In genomic region chr20:25065044-25065624, GRCh38 we compare ENCODE assay signal across 1 cellular context.
TF ChIP-seq lines count a peak whose summit lies in the region.

No MANE protein-coding gene starts in this region.

TF ChIP-seq in HepG2, 621 proteins besides CTCF, POLR2A, EP300 and RAD21 (continued from another document and continues in another):
- TF ChIP-seq ZNF639 (CRISPR knock-in tag; conservative IDR thresholded peaks at IDR 0.05) (no peak), ZNF143 (CRISPR knock-in tag; IDR thresholded peaks at IDR 0.05) (no peak), PHF21A (CRISPR knock-in tag; IDR thresholded peaks at IDR 0.05) (0 out of 2 replicates have a peak, but pooled peaks have one; percentile 19), HNF4A (CRISPR knock-in tag; IDR thresholded peaks at IDR 0.05) (peak; percentile 71), IRF2 (CRISPR knock-in tag; IDR thresholded peaks at IDR 0.05) (no peak; the same call in 1 of the 2 replicates), SP5 (CRISPR knock-in tag; IDR thresholded peaks at IDR 0.05; ENCODE audit: borderline replicate concordance, low read depth) (no peak), NCOA2 (CRISPR knock-in tag; IDR thresholded peaks at IDR 0.05) (no peak), ZBTB40 (IDR thresholded peaks at IDR 0.05) (no peak), ZBTB40 (CRISPR knock-in tag; IDR thresholded peaks at IDR 0.05) (no peak), ZNF605 (CRISPR knock-in tag; IDR thresholded peaks at IDR 0.05) (no peak), ZZZ3 (CRISPR knock-in tag; IDR thresholded peaks at IDR 0.05; ENCODE audit: borderline replicate concordance) (no peak), ZSCAN20 (CRISPR knock-in tag; IDR thresholded peaks at IDR 0.05; ENCODE audit: borderline replicate concordance) (no peak), HMG20B (CRISPR knock-in tag; conservative IDR thresholded peaks at IDR 0.05) (no peak), ZNF615 (CRISPR knock-in tag; IDR thresholded peaks at IDR 0.05; ENCODE audit: borderline replicate concordance) (no peak), ZNF383 (CRISPR knock-in tag; IDR thresholded peaks at IDR 0.05; ENCODE audit: borderline replicate concordance) (no peak), HIVEP1 (CRISPR knock-in tag; IDR thresholded peaks at IDR 0.05) (0 out of 2 replicates have a peak, but pooled peaks have one; percentile 44), PHF5A (CRISPR knock-in tag; IDR thresholded peaks at IDR 0.05; ENCODE audit: low read depth, unreplicated experiment) (no peak), MAF1 (CRISPR knock-in tag; IDR thresholded peaks at IDR 0.05; ENCODE audit: borderline replicate concordance) (no peak), FOXK1 (CRISPR knock-in tag; IDR thresholded peaks at IDR 0.05; ENCODE audit: borderline replicate concordance, low read depth) (no peak), NRL (CRISPR knock-in tag; IDR thresholded peaks at IDR 0.05; ENCODE audit: borderline replicate concordance) (peak; percentile 54; the same call in 1 of the 2 replicates), THAP9 (CRISPR knock-in tag; IDR thresholded peaks at IDR 0.05; ENCODE audit: borderline replicate concordance) (0 out of 2 replicates have a peak, but pooled peaks have one; percentile 33), SP2 (CRISPR knock-in tag; IDR thresholded peaks at IDR 0.05) (no peak), ZSCAN29 (CRISPR knock-in tag; conservative IDR thresholded peaks at IDR 0.05) (no peak), KAT8 (CRISPR knock-in tag; IDR thresholded peaks at IDR 0.05) (no peak), ZNF547 (CRISPR knock-in tag; IDR thresholded peaks at IDR 0.05) (no peak), RARA (CRISPR knock-in tag; IDR thresholded peaks at IDR 0.05) (no peak), SMARCC2 (IDR thresholded peaks at IDR 0.05) (no peak), SRSF9 (IDR thresholded peaks at IDR 0.05; ENCODE audit: borderline replicate concordance, insufficient read depth, low read depth, low read length, poor library complexity, severe bottlenecking) (no peak), PATZ1 (CRISPR knock-in tag; IDR thresholded peaks at IDR 0.05) (no peak), KLF11 (CRISPR knock-in tag; IDR thresholded peaks at IDR 0.05) (no peak), ZNF713 (CRISPR knock-in tag; IDR thresholded peaks at IDR 0.05) (0 out of 2 replicates have a peak, but pooled peaks have one; percentile 29), RCOR2 (CRISPR knock-in tag; IDR thresholded peaks at IDR 0.05) (no peak), CEBPB (IDR thresholded peaks at IDR 0.05; ENCODE audit: borderline replicate concordance, low read depth, low read length) (no peak), ZFP62 (CRISPR knock-in tag; IDR thresholded peaks at IDR 0.05) (no peak), TAF1 (CRISPR knock-in tag; IDR thresholded peaks at IDR 0.05) (0 out of 2 replicates have a peak, but pooled peaks have one; percentile 17), ZNF317 (CRISPR knock-in tag; IDR thresholded peaks at IDR 0.05) (0 out of 2 replicates have a peak, but pooled peaks have one; percentile 37), HNF4G (IDR thresholded peaks at IDR 0.05; ENCODE audit: borderline replicate concordance, low read depth, low read length) (peak; percentile 61), HNF4G (CRISPR knock-in tag; IDR thresholded peaks at IDR 0.05; ENCODE audit: borderline replicate concordance, low read depth) (no peak), ZNF441 (CRISPR knock-in tag; IDR thresholded peaks at IDR 0.05; ENCODE audit: borderline replicate concordance) (no peak), FOXJ3 (CRISPR knock-in tag; IDR thresholded peaks at IDR 0.05; ENCODE audit: borderline replicate concordance) (no peak), MED8 (CRISPR knock-in tag; IDR thresholded peaks at IDR 0.05; ENCODE audit: insufficient replicate concordance) (peak; percentile 25), NAIF1 (CRISPR knock-in tag; IDR thresholded peaks at IDR 0.05; ENCODE audit: borderline replicate concordance) (no peak), ZMAT5 (CRISPR knock-in tag; IDR thresholded peaks at IDR 0.05; ENCODE audit: borderline replicate concordance, low read depth) (no peak)
- TF ChIP-seq, protein P1, sequence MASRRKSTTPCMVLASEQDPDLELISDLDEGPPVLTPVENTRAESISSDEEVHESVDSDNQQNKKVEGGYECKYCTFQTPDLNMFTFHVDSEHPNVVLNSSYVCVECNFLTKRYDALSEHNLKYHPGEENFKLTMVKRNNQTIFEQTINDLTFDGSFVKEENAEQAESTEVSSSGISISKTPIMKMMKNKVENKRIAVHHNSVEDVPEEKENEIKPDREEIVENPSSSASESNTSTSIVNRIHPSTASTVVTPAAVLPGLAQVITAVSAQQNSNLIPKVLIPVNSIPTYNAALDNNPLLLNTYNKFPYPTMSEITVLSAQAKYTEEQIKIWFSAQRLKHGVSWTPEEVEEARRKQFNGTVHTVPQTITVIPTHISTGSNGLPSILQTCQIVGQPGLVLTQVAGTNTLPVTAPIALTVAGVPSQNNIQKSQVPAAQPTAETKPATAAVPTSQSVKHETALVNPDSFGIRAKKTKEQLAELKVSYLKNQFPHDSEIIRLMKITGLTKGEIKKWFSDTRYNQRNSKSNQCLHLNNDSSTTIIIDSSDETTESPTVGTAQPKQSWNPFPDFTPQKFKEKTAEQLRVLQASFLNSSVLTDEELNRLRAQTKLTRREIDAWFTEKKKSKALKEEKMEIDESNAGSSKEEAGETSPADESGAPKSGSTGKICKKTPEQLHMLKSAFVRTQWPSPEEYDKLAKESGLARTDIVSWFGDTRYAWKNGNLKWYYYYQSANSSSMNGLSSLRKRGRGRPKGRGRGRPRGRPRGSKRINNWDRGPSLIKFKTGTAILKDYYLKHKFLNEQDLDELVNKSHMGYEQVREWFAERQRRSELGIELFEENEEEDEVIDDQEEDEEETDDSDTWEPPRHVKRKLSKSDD (CRISPR knock-in tag; IDR thresholded peaks at IDR 0.05; ENCODE audit: low read depth) = no peak
- TF ChIP-seq, protein P2, sequence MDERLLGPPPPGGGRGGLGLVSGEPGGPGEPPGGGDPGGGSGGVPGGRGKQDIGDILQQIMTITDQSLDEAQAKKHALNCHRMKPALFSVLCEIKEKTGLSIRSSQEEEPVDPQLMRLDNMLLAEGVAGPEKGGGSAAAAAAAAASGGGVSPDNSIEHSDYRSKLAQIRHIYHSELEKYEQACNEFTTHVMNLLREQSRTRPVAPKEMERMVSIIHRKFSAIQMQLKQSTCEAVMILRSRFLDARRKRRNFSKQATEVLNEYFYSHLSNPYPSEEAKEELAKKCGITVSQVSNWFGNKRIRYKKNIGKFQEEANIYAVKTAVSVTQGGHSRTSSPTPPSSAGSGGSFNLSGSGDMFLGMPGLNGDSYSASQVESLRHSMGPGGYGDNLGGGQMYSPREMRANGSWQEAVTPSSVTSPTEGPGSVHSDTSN (CRISPR knock-in tag; IDR thresholded peaks at IDR 0.05) = no peak
